Comparison of ENCODE assay signal across 10 cellular contexts in genomic region chr5:72503888-72504491, GRCh38. TPM values are rescaled to one million over a fixed set of nuclear protein-coding genes. Genes with fewer than 3 reads are reported as not detected.
DNase-seq lines count a peak whose midpoint lies in the region; ATAC-seq and TF ChIP-seq lines count a peak whose summit lies in the region.
"Had no signal": no experiment of that assay in that cellular context is flagged by ENCODE, and none has a peak within 500 bp of the region (broad histone marks: within the 10 kb centered on the region; RNA-seq: fewer than 3 reads in every experiment).

No MANE protein-coding gene starts in this region.

- peak overlapping the region; percentile 48 to 68 (median 53) for H3K9ac ChIP-seq in subcutaneous abdominal adipose tissue (ENCODE audit: low read length in 5 of 5)

- intact Hi-C loops in ascending aorta (cut with DNase I) = no loop called here

- H3K36me3 ChIP-seq in ascending aorta = no peaks in the 10 kb centered on the region
- no peaks in the 10 kb centered on the region for H3K36me3 ChIP-seq in subcutaneous abdominal adipose tissue (ENCODE audit: control insufficient read depth in 5 of 5, insufficient read depth in 5 of 5, low read length in 5 of 5)
- H3K36me3 ChIP-seq: MG63 had no signal

- ATAC-seq in HG03520 (IDR thresholded peaks at IDR 0.05; ENCODE audit: unreplicated experiment) = no peak

- peak; percentile 50 for DNase-seq in HCEC 1CT
- DNase-seq in ascending aorta (ENCODE audit: low spot score in 2 of 2) = no peak
- DNase-seq in iris pigment epithelial cell (ENCODE audit: low read depth) = peak; percentile 26
- DNase-seq in iPS-NIHi11 (ENCODE audit: low spot score) = no peak
- DNase-seq in activated CD4-positive, alpha-beta T cell treated with anti-CD3 and anti-CD28 coated beads, Interleukin-2, amount 50 U/mL, for 48 hours = no peak
- DNase-seq in NCI-H446 (lab: John Stamatoyannopoulos, UW) = no peak
- DNase-seq: MG63, nephron progenitor cell had no signal

- no peaks in the 10 kb centered on the region for H3K9me3 ChIP-seq in ascending aorta
- no peaks in the 10 kb centered on the region for H3K9me3 ChIP-seq in subcutaneous abdominal adipose tissue (ENCODE audit: control insufficient read depth in 5 of 5, low read length in 5 of 5)
- H3K9me3 ChIP-seq: MG63 had no signal

- no peak for TF ChIP-seq CTCF in ascending aorta (IDR thresholded peaks at IDR 0.05)

- H3K27ac ChIP-seq in ascending aorta (peak overlapping the region; percentile 16 to 50), subcutaneous abdominal adipose tissue (ENCODE audit: low read depth, low read length) (peak overlapping the region; percentile 98)

- H3K4me1 ChIP-seq in ascending aorta = peaks cover 0 to 24% of the 10 kb centered on the region in 2 donors
- peaks cover 0 to 62% (median 49%) of the 10 kb centered on the region in 5 donors for H3K4me1 ChIP-seq in subcutaneous abdominal adipose tissue (ENCODE audit: control insufficient read depth in 5 of 5, insufficient read depth in 5 of 5, low read length in 5 of 5)

- H3K27me3 ChIP-seq in ascending aorta = no peaks in the 10 kb centered on the region
- H3K27me3 ChIP-seq in subcutaneous abdominal adipose tissue (ENCODE audit: control insufficient read depth in 5 of 5, insufficient read depth in 4 of 5, low read length in 5 of 5) = no peaks in the 10 kb centered on the region
- H3K27me3 ChIP-seq: MG63 had no signal

- H3K4me3 ChIP-seq in ascending aorta (no peak overlapping the region), subcutaneous abdominal adipose tissue (ENCODE audit: low read depth in 1 of 5, low read length in 5 of 5) (peak overlapping the region in 4 of 5 donors; percentile 9 to 63 (median 43))
- H3K4me3 ChIP-seq: MG63 had no signal

RNA-seq across cellular contexts. Expression of gene ZNF366, which starts 3.2 kb away (rescaled TPM):
- total RNA-seq in ascending aorta = 7.9 TPM

Comparison
In these comparisons a context has a peak if more than half of its experiments do, and no peak if none do; other contexts are left out.
1. DNase-seq: peak in HCEC 1CT (single experiment) and iris pigment epithelial cell (single experiment); none in ascending aorta (0 of 2), iPS-NIHi11 (single experiment), activated CD4-positive, alpha-beta T cell treated with anti-CD3 and anti-CD28 coated beads, Interleukin-2, amount 50 U/mL, for 48 hours (0 of 2) and NCI-H446 (0 of 2).
2. H3K4me3 ChIP-seq: peak in subcutaneous abdominal adipose tissue (4 of 5); none in ascending aorta (0 of 2).